In the genomic region with DNA sequence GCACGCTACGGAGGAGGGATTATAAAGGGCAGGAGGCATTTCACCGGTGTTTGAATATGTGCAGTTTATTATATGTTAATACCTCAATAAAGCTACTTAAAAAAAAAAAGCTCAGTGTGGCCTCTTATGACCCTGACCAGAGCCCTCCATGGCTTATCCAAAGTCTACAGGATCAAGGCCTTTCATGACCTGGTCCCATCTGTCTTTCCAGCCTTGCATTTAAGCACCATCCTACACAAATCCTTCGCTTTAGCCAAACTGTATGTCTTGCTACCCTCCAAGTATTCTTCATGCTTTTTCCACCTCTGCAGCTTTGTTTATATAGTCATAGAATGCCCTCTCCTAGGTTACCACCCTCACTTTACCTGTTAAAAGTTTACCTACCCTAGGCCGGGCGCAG, we compare ENCODE assay signal across 33 cellular contexts. TPM values are rescaled to one million over a fixed set of nuclear protein-coding genes. Genes with fewer than 3 reads are reported as not detected.
"Had no signal": no experiment of that assay in that cellular context is flagged by ENCODE, and none has a peak within 500 bp of the region (broad histone marks: within the 10 kb centered on the region; RNA-seq: fewer than 3 reads in every experiment).

No MANE protein-coding gene starts in this region.

- H3K27ac ChIP-seq: ascending aorta, breast epithelium, cardiac muscle cell, colonic mucosa, dorsolateral prefrontal cortex, foreskin keratinocyte, gastrocnemius medialis, heart left ventricle had no signal

- H3K36me3 Mint-ChIP-seq: activated CD4-positive, alpha-beta memory T cell treated with anti-CD3 and anti-CD28 coated beads for 36 hours; activated CD8-positive, alpha-beta memory T cell treated with anti-CD3 and anti-CD28 coated beads, Interleukin-2, amount 10 ng/mL, durations not matched to agents 7 days and 5 days; activated naive CD8-positive, alpha-beta T cell treated with anti-CD3 and anti-CD28 coated beads, Interleukin-2, amount 10 ng/mL, durations not matched to agents 7 days and 5 days; brain had no signal

- H3K9me3 ChIP-seq: colonic mucosa, gastrocnemius medialis had no signal

- H3K4me1 ChIP-seq: ascending aorta, breast epithelium, colonic mucosa, foreskin keratinocyte, gastrocnemius medialis had no signal

- H3K27me3 ChIP-seq: ascending aorta, breast epithelium, colonic mucosa, heart left ventricle had no signal

- H3K4me1 Mint-ChIP-seq: activated CD4-positive, alpha-beta T cell treated with anti-CD3 and anti-CD28 coated beads for 36 hours; activated CD4-positive, alpha-beta T cell treated with anti-CD3 and anti-CD28 coated beads, Interleukin-2, amount 10 ng/mL, durations not matched to agents 24 days and 14 days; brain had no signal

- H3K4me3 Mint-ChIP-seq: activated CD4-positive, alpha-beta memory T cell treated with anti-CD3 and anti-CD28 coated beads for 36 hours; activated CD4-positive, alpha-beta T cell treated with anti-CD3 and anti-CD28 coated beads for 36 hours; activated CD4-positive, alpha-beta T cell treated with anti-CD3 and anti-CD28 coated beads, Interleukin-2, amount 10 ng/mL, durations not matched to agents 24 days and 14 days; activated CD8-positive, alpha-beta memory T cell treated with anti-CD3 and anti-CD28 coated beads, Interleukin-2, amount 10 ng/mL, durations not matched to agents 7 days and 5 days; activated CD8-positive, alpha-beta T cell treated with anti-CD3 and anti-CD28 coated beads, Interleukin-2, amount 10 ng/mL, durations not matched to agents 7 days and 5 days; activated naive CD4-positive, alpha-beta T cell treated with anti-CD3 and anti-CD28 coated beads for 36 hours; activated naive CD8-positive, alpha-beta T cell treated with anti-CD3 and anti-CD28 coated beads, Interleukin-2, amount 10 ng/mL, durations not matched to agents 7 days and 5 days; activated T-helper 1 cell treated with anti-CD3 and anti-CD28 coated beads, Interleukin-12 subunit alpha, Interleukin-12 subunit beta, Interleukin-2, Interleukin-4 antibody, amounts not matched to agents 30 ng/mL and 10 ng/mL and 1 ng/mL, durations not matched to agents 14 hours and 24 hours and 36 hours; brain; endodermal cell; T-helper 17 cell; T-helper 2 cell treated with Interferon-gamma antibody and Interleukin-4, amounts not matched to agents 5 μg/mL and 100 μg/mL, for 36 hours had no signal

- H3K27ac Mint-ChIP-seq: activated CD4-positive, alpha-beta memory T cell treated with anti-CD3 and anti-CD28 coated beads for 36 hours; activated CD4-positive, alpha-beta T cell treated with anti-CD3 and anti-CD28 coated beads for 36 hours; activated CD4-positive, alpha-beta T cell treated with anti-CD3 and anti-CD28 coated beads, Interleukin-2, amount 10 ng/mL, durations not matched to agents 24 days and 14 days; activated CD8-positive, alpha-beta memory T cell treated with anti-CD3 and anti-CD28 coated beads, Interleukin-2, amount 10 ng/mL, durations not matched to agents 7 days and 5 days; activated CD8-positive, alpha-beta T cell treated with anti-CD3 and anti-CD28 coated beads, Interleukin-2, amount 10 ng/mL, durations not matched to agents 7 days and 5 days; activated naive CD4-positive, alpha-beta T cell treated with anti-CD3 and anti-CD28 coated beads for 36 hours; activated naive CD4-positive, alpha-beta T cell treated with anti-CD3 and anti-CD28 coated beads, Interleukin-2, amount 50 U/mL, for 72 hours; activated naive CD8-positive, alpha-beta T cell treated with anti-CD3 and anti-CD28 coated beads, Interleukin-2, amount 10 ng/mL, durations not matched to agents 7 days and 5 days; activated T-helper 1 cell treated with anti-CD3 and anti-CD28 coated beads, Interleukin-12 subunit alpha, Interleukin-12 subunit beta, Interleukin-2, Interleukin-4 antibody, amounts not matched to agents 30 ng/mL and 10 ng/mL and 1 ng/mL, durations not matched to agents 14 hours and 24 hours and 36 hours; activated T-helper 2 cell treated with anti-CD3 and anti-CD28 coated beads, Interferon-gamma antibody, Interleukin-2, Interleukin-4, amounts not matched to agents 10 μg/mL and 5 μg/mL and 100 μg/mL, durations not matched to agents 14 hours and 24 hours and 36 hours; brain; endodermal cell; T-helper 17 cell; T-helper 2 cell treated with Interferon-gamma antibody and Interleukin-4, amounts not matched to agents 5 μg/mL and 100 μg/mL, for 36 hours had no signal

- H3K9me3 Mint-ChIP-seq: activated CD4-positive, alpha-beta T cell treated with anti-CD3 and anti-CD28 coated beads, Interleukin-2, amount 10 ng/mL, durations not matched to agents 24 days and 14 days; T-helper 2 cell treated with Interferon-gamma antibody and Interleukin-4, amounts not matched to agents 5 μg/mL and 100 μg/mL, for 36 hours had no signal

- DNase-seq: activated CD4-positive, alpha-beta memory T cell treated with anti-CD3 and anti-CD28 coated beads for 36 hours; activated CD4-positive, alpha-beta T cell treated with anti-CD3 and anti-CD28 coated beads for 36 hours; activated CD4-positive, alpha-beta T cell treated with anti-CD3 and anti-CD28 coated beads, Interleukin-2, amount 10 ng/mL, durations not matched to agents 24 days and 14 days; activated CD4-positive, CD25-positive, alpha-beta regulatory T cell; activated CD4-positive, CD25-positive, alpha-beta regulatory T cell treated with anti-CD3 and anti-CD28 coated beads, Interleukin-2, amount 50 U/mL, for 72 hours; activated CD8-positive, alpha-beta memory T cell treated with anti-CD3 and anti-CD28 coated beads, Interleukin-2, amount 10 ng/mL, durations not matched to agents 7 days and 5 days; activated CD8-positive, alpha-beta memory T cell treated with anti-CD3 and anti-CD28 coated beads, Interleukin-2, amount 50 U/mL, for 4 hours; activated CD8-positive, alpha-beta T cell treated with anti-CD3 and anti-CD28 coated beads, Interleukin-2, amount 10 ng/mL, durations not matched to agents 7 days and 5 days; activated effector memory CD4-positive, alpha-beta T cell treated with anti-CD3 and anti-CD28 coated beads, Interleukin-2, amount 50 U/mL, for 16 hours; activated naive CD4-positive, alpha-beta T cell treated with anti-CD3 and anti-CD28 coated beads for 36 hours; activated naive CD8-positive, alpha-beta T cell treated with anti-CD3 and anti-CD28 coated beads, Interleukin-2, amount 10 ng/mL, durations not matched to agents 7 days and 5 days; activated T-cell treated with anti-CD3 and anti-CD28 coated beads, Interleukin-2, amount 50 U/mL, for 1 hour; activated T-cell treated with anti-CD3 and anti-CD28 coated beads, Interleukin-2, amount 50 U/mL, for 48 hours; central memory CD4-positive, alpha-beta T cell; cerebellar nuclear complex; colonic mucosa; dorsolateral prefrontal cortex; effector memory CD4-positive, alpha-beta T cell; endodermal cell; gastrocnemius medialis; glutamatergic neuron; heart left ventricle; T-helper 1 cell; T-helper 17 cell had no signal

- H3K36me3 ChIP-seq: ascending aorta, breast epithelium, cardiac muscle cell, colonic mucosa, gastrocnemius medialis, heart left ventricle had no signal

- H3K4me3 ChIP-seq: ascending aorta, breast epithelium, cardiac muscle cell, colonic mucosa, dorsolateral prefrontal cortex, gastrocnemius medialis, heart left ventricle had no signal

RNA-seq across cellular contexts. Expression of gene MFSD6L, which starts 6.5 kb away (rescaled TPM):
- polyA plus RNA-seq: cardiac muscle cell, foreskin keratinocyte had no signal

RNA-seq across cellular contexts. Expression of gene SPDYE4, which starts 34.3 kb away (rescaled TPM):
- polyA plus RNA-seq: cardiac muscle cell, foreskin keratinocyte, heart left ventricle had no signal

RNA-seq across cellular contexts. Expression of gene CCDC42, which starts 48.0 kb away (rescaled TPM):
- polyA plus RNA-seq: cardiac muscle cell, foreskin keratinocyte, heart left ventricle had no signal
